8 cellular contexts compared by ENCODE assay signal in genomic region chr1:6343506-6344405, GRCh38. TPM values are rescaled to one million over a fixed set of nuclear protein-coding genes. Genes with fewer than 3 reads are reported as not detected.
A peak's percentile ranks its signal among the peaks of the same experiment; 100 is the strongest.
DNase-seq lines count a peak whose midpoint lies in the region; ATAC-seq and TF ChIP-seq lines count a peak whose summit lies in the region.

No MANE protein-coding gene starts in this region.

- POLR2A ChIA-PET in A673 (lab: Charles Lee; ENCODE audit: low non-redundant PET), result no interaction called here

- no peaks in the 10 kb centered on the region for H3K4me1 ChIP-seq in A673 (ENCODE audit: insufficient read depth, low read length, poor library complexity, severe bottlenecking)
- H3K4me1 ChIP-seq in liver (ENCODE audit: control insufficient read depth in 4 of 4, insufficient read depth in 4 of 4, low read length in 3 of 4), result peaks cover 0 to 12% (median 4%) of the 10 kb centered on the region in 4 donors

- H3K4me3 ChIP-seq in A673 (ENCODE audit: low read depth, low read length, poor library complexity, severe bottlenecking) (no peak overlapping the region), liver (ENCODE audit: low read depth in 1 of 3, low read length in 3 of 3) (no peak overlapping the region)

- no peaks in the 10 kb centered on the region for H3K9me3 Mint-ChIP-seq in chondrocyte (ENCODE audit: low read depth)

- no peaks in the 10 kb centered on the region for H3K27me3 Mint-ChIP-seq in chondrocyte (ENCODE audit: low read depth)

- peaks cover 1% of the 10 kb centered on the region for H3K36me3 Mint-ChIP-seq in chondrocyte (ENCODE audit: low read depth)

- TF ChIP-seq CTCF in A673 (conservative IDR thresholded peaks at IDR 0.05; ENCODE audit: low read depth, low read length) (peak; percentile 97), GM12874 (IDR thresholded peaks at IDR 0.05; ENCODE audit: insufficient read depth, low read depth, low read length) (peak; percentile 82), chondrocyte (IDR thresholded peaks at IDR 0.05) (peak; percentile 96), liver (IDR thresholded peaks at IDR 0.05; ENCODE audit: low read depth, low read length, missing input control) (peak; percentile 78)

- peak; percentile 84 to 94 for TF ChIP-seq RAD21 in liver (IDR thresholded peaks at IDR 0.05)

- no peak overlapping the region for H3K4me3 Mint-ChIP-seq in chondrocyte (ENCODE audit: unreplicated experiment)

- no peak overlapping the region for H3K9ac ChIP-seq in liver (ENCODE audit: low read depth in 1 of 2, low read length in 2 of 2)

- ATAC-seq in GM18870 (IDR thresholded peaks at IDR 0.05; ENCODE audit: unreplicated experiment), result no peak

- H3K27ac ChIP-seq in A673 (ENCODE audit: low read depth, low read length, poor library complexity, severe bottlenecking), result no peak overlapping the region
- H3K27ac ChIP-seq in liver (ENCODE audit: low read depth in 1 of 2, low read length in 2 of 2), result no peak overlapping the region

- intact Hi-C loops in A673 (cut with micrococcal nuclease; ENCODE audit: unreplicated experiment), result loop anchor here (1.0 to 5.0 kb wide), 2 partner anchors 81 to 97 kb away; partner anchors contain the start of gene GPR153

- peaks cover 12% of the 10 kb centered on the region for H3K4me1 Mint-ChIP-seq in chondrocyte (ENCODE audit: low read depth)

- peak; percentile 87 for DNase-seq in A673 (ENCODE audit: low spot score)
- peak; percentile 22 to 43 for DNase-seq in NCI-H1930 (lab: John Stamatoyannopoulos, UW)
- peak; percentile 64 for DNase-seq in activated CD4-positive, CD25-positive, alpha-beta regulatory T cell treated with anti-CD3 and anti-CD28 coated beads, Interleukin-2, amount 50 U/mL, for 72 hours
- no peak for DNase-seq in chondrocyte (ENCODE audit: low spot score)
- DNase-seq in stimulated activated CD8-positive, alpha-beta memory T cell treated with anti-CD3 and anti-CD28 coated beads, Interleukin-4, amount 100 ng/mL, for 24 hours (ENCODE audit: low read depth), result peak; percentile 37

- no TSS peak for BruUV-seq in A673 (replicated peaks; lab: Mats Ljungman, UMichigan)

- H3K36me3 ChIP-seq in A673 (ENCODE audit: insufficient read depth, low read length, poor library complexity, severe bottlenecking) (no peaks in the 10 kb centered on the region), liver (ENCODE audit: control insufficient read depth in 4 of 4, insufficient read depth in 3 of 4, low read depth in 1 of 4, low read length in 3 of 4) (peaks cover 0 to 3% (median 0%) of the 10 kb centered on the region in 4 donors)

- no peaks in the 10 kb centered on the region for H3K27me3 ChIP-seq in A673 (replicated peaks; ENCODE audit: insufficient read depth, low read depth, low read length, poor library complexity)
- no peaks in the 10 kb centered on the region for H3K27me3 ChIP-seq in liver (ENCODE audit: control insufficient read depth in 4 of 4, insufficient read depth in 4 of 4, low read length in 3 of 4)

- CTCF ChIA-PET in A673 (lab: Charles Lee), result interaction anchor here (0.6 kb wide), 2 partner anchors 89 to 94 kb away, joined by 3 to 15 read pairs; no protein-coding TSS in a partner anchor

- H3K9me3 ChIP-seq in A673 (ENCODE audit: low read depth, low read length, poor library complexity, severe bottlenecking), result no peaks in the 10 kb centered on the region
- H3K9me3 ChIP-seq in liver (ENCODE audit: control insufficient read depth in 4 of 4, low read length in 3 of 4), result no peaks in the 10 kb centered on the region

- H3K27ac Mint-ChIP-seq in chondrocyte (ENCODE audit: unreplicated experiment), result no peak overlapping the region

- WGBS in liver, result 75% methylated on average over 17 of the region's 17 CpGs

TF ChIP-seq in liver, 16 proteins besides CTCF, POLR2A, EP300 and RAD21:
- no peak for TF ChIP-seq GABPA (IDR thresholded peaks at IDR 0.05 in 1 of 2, conservative IDR thresholded peaks at IDR 0.05 in 1 of 2)
- no peak for TF ChIP-seq FOXA2 (IDR thresholded peaks at IDR 0.05)
- no peak for TF ChIP-seq HNF4G (IDR thresholded peaks at IDR 0.05)
- TF ChIP-seq TAF1 (conservative IDR thresholded peaks at IDR 0.05), result no peak
- TF ChIP-seq ZBTB33 (IDR thresholded peaks at IDR 0.05), result no peak
- TF ChIP-seq FOXA1 (IDR thresholded peaks at IDR 0.05), result no peak
- no peak for TF ChIP-seq NR2F2 (IDR thresholded peaks at IDR 0.05)

RNA-seq across cellular contexts. Expression of gene ACOT7, which starts 49.8 kb away (rescaled TPM):
- total RNA-seq in A673 (2021) (129 and 132 TPM in 2 replicates), chondrocyte (43.9 to 48.1 TPM (median 44.0 TPM) in 3 replicates), liver (10 to 100 TPM in 1 of 2 donors, 1 to 10 TPM in 1; 8.7 to 11.0 TPM)
- polyA plus RNA-seq in liver, result 10 to 100 TPM in 1 of 2 donors, 1 to 10 TPM in 1; 9.7 to 14.4 TPM
